Comparison of ENCODE assay signal across 10 cellular contexts in the genomic region with DNA sequence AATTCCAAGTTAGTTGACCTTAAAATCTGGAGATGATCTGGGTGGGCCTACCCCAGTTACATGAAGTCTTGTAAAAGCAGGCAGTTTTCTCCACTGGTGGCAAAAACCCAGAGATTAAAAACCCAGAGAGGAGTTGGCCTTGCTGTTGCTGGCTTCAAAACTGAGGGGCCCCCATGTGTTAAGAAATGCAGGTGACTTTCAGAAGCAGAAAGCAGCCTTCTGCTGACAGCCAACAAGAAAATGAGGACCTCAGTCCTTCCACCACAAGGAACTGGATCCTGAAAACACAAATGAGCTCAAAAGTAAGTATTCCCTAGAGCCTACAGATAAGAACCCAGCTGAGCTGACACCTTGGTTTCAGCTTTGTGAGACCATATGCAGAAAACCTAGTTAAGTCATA.
"Had no signal": no experiment of that assay in that cellular context is flagged by ENCODE, and none has a peak within 500 bp of the region (broad histone marks: within the 10 kb centered on the region; RNA-seq: fewer than 3 reads in every experiment).

No MANE protein-coding gene starts in this region.

- H3K4me3 ChIP-seq: GM23248, HAP-1 had no signal

- H3K9ac ChIP-seq: GM23248, KMS-11 had no signal

- H3K36me3 ChIP-seq: HAP-1 had no signal

- H3K27ac ChIP-seq: GM23248, HL-60, KMS-11 had no signal

- H3K4me2 ChIP-seq: KMS-11 had no signal

- H3K9me3 ChIP-seq: HAP-1 had no signal

- ATAC-seq: HCT116, HepG2 had no signal

- DNase-seq: GM23248, GOT3, H7, HFFc6, KBM-7 had no signal

- H2AFZ ChIP-seq: GM23248 had no signal
